Comparison of ENCODE assay signal across 17 cellular contexts in the genomic region with DNA sequence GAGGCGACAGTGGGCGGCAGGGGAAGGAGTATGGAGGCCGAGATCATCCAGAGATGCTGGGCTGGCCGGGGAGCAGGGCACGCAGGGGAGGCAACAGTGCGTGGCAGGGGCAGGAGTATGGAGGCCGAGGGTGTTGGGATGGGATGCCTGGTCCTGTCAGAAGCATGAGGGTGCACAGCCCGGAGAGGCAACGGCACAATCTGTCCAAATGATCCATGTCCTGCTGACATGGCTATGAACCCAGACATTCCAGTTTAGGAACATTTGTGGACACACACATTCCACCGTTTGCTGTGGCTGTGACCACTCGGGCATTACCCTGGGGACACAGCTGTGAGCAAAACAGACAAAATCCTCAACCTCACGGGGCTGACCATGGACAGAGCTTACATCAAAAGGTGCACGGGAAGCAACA.
"Had no signal": no experiment of that assay in that cellular context is flagged by ENCODE, and none has a peak within 500 bp of the region (broad histone marks: within the 10 kb centered on the region; RNA-seq: fewer than 3 reads in every experiment).

No MANE protein-coding gene starts in this region.

- H3K27me3 ChIP-seq: cardiac muscle cell, tibial nerve, uterus had no signal

- H3K4me3 ChIP-seq: cardiac muscle cell, tibial nerve, uterus had no signal

- H3K27ac ChIP-seq: cardiac muscle cell, parathyroid adenoma, tibial nerve, uterus had no signal

- H2AFZ ChIP-seq: parathyroid adenoma had no signal

- H3K9me3 ChIP-seq: tibial nerve, uterus had no signal

- H3K4me1 ChIP-seq: uterus had no signal

- H3K79me2 ChIP-seq: parathyroid adenoma had no signal

- DNase-seq: activated B cell treated with CpG ODN at 0.5 μM for 24 hours; activated CD4-positive, alpha-beta T cell treated with anti-CD3 and anti-CD28 coated beads for 48 hours; activated naive CD4-positive, alpha-beta T cell treated with anti-CD3 and anti-CD28 coated beads, Interleukin-2, amount 10 ng/mL, durations not matched to agents 7 days and 5 days; nephron progenitor cell; stimulated activated CD4-positive, alpha-beta T cell treated with anti-CD3 and anti-CD28 coated beads, Interleukin-15, amount 100 ng/mL, for 24 hours; stimulated activated CD4-positive, alpha-beta T cell treated with anti-CD3 and anti-CD28 coated beads, Interleukin-4, amount 100 ng/mL, for 1 hour; stimulated activated naive B cell treated with anti-CD40 and anti-IgM and Interleukin-4, amounts not matched to agents 10 μg/mL and 1 μg/mL and 100 μg/mL, for 72 hours; T-helper 17 cell; uterus had no signal

- FAIRE-seq: astrocyte, endometrium, keratinocyte had no signal

- H3K9ac ChIP-seq: parathyroid adenoma had no signal

- ATAC-seq: activated T-helper 17 cell treated with anti-CD3 and anti-CD28 coated beads, Interleukin-2, amount 50 U/mL, for 72 hours; esophagus mucosa; stimulated activated naive B cell treated with anti-CD40 and anti-IgM and Interleukin-4, amounts not matched to agents 10 μg/mL and 1 μg/mL and 100 μg/mL, for 72 hours; T-helper 17 cell had no signal

- H3K36me3 ChIP-seq: cardiac muscle cell, tibial nerve, uterus had no signal
